25 cellular contexts compared by ENCODE assay signal in the genomic region with DNA sequence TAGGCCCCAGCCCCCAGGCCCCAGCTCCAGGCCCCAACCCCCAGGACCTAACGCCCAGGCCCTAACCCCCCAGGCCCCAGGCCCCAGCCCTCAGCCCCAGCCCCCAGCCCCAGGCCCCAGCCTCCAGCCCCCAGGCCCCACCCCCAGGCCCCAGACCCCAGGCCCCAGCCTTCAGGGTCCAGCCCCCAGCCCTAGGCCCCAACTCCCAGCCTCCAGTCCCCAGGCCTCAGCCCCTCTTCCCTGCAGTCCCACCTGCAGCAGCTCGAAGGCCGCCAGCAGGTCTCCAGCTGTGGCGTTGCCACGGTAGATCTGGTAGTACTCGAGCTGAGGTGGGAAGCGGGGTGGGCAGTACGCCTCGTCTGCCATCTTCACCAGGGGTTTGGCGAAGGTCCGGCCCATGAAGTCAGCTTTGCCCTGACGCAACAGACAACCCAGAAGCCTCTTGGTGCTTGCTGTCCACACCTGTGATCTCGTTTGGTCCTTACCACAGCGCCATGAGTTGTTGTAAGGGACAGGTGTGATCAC.
"Had no signal": no experiment of that assay in that cellular context is flagged by ENCODE, and none has a peak within 500 bp of the region (broad histone marks: within the 10 kb centered on the region; RNA-seq: fewer than 3 reads in every experiment).

No MANE protein-coding gene starts in this region.

- H3K4me1 ChIP-seq: pancreas, prostate gland, right lobe of liver, uterus had no signal

- H3K36me3 Mint-ChIP-seq: mesothelial cell of epicardium; natural killer cell; neural progenitor cell; stimulated activated effector memory CD8-positive, alpha-beta T cell treated with anti-CD3 and anti-CD28 coated beads, Interleukin-12 subunit alpha, Interleukin-12 subunit beta, amount 100 ng/mL, for 72 hours; type B pancreatic cell had no signal

- H3K27ac ChIP-seq: heart right ventricle, hepatocyte, neural progenitor cell, pancreas, prostate gland, right lobe of liver, skin epidermis, tibial nerve, uterus had no signal

- H3K36me3 ChIP-seq: heart right ventricle, neural progenitor cell, pancreas, prostate gland, right lobe of liver, tibial nerve, uterus had no signal

- DNase-seq: heart right ventricle; islet precursor cell; kidney glomerular epithelial cell; left cardiac atrium; mesendoderm; naive B cell; natural killer cell; nephron progenitor cell; retina; stimulated activated CD4-positive, alpha-beta T cell treated with anti-CD3 and anti-CD28 coated beads, Interleukin-4, amount 100 ng/mL, for 24 hours; stimulated activated naive CD4-positive, alpha-beta T cell treated with Interleukin-2 at 50 U/mL for 16 hours; stimulated activated naive CD8-positive, alpha-beta T cell treated with anti-CD3 and anti-CD28 coated beads, Interleukin-15, amount 100 ng/mL, for 72 hours; uterus had no signal

- H3K9ac ChIP-seq: neural progenitor cell had no signal

- FAIRE-seq: pancreas had no signal

- H3K4me3 Mint-ChIP-seq: mesothelial cell of epicardium; naive B cell; natural killer cell; nephron progenitor cell; neural progenitor cell; stimulated activated effector memory CD8-positive, alpha-beta T cell treated with anti-CD3 and anti-CD28 coated beads, Interleukin-12 subunit alpha, Interleukin-12 subunit beta, amount 100 ng/mL, for 72 hours; stimulated activated naive CD8-positive, alpha-beta T cell treated with anti-CD3 and anti-CD28 coated beads, Interleukin-15, amount 100 ng/mL, for 72 hours; type B pancreatic cell had no signal

- H3K9me3 Mint-ChIP-seq: stimulated activated effector memory CD8-positive, alpha-beta T cell treated with anti-CD3 and anti-CD28 coated beads, Interleukin-12 subunit alpha, Interleukin-12 subunit beta, amount 100 ng/mL, for 72 hours had no signal

- H3K27ac Mint-ChIP-seq: mesothelial cell of epicardium; naive B cell; natural killer cell; nephron progenitor cell; neural progenitor cell; stimulated activated effector memory CD8-positive, alpha-beta T cell treated with anti-CD3 and anti-CD28 coated beads, Interleukin-12 subunit alpha, Interleukin-12 subunit beta, amount 100 ng/mL, for 72 hours; stimulated activated naive CD8-positive, alpha-beta T cell treated with anti-CD3 and anti-CD28 coated beads, Interleukin-15, amount 100 ng/mL, for 72 hours; type B pancreatic cell had no signal

- H3K27me3 Mint-ChIP-seq: type B pancreatic cell had no signal

- H3K9me3 ChIP-seq: pancreas, prostate gland, right lobe of liver, uterus had no signal

- ATAC-seq: heart right ventricle; left cardiac atrium; left lobe of liver; natural killer cell; pancreas; stimulated activated effector memory CD8-positive, alpha-beta T cell treated with anti-CD3 and anti-CD28 coated beads, Interleukin-12 subunit alpha, Interleukin-12 subunit beta, amount 100 ng/mL, for 72 hours; stimulated activated naive CD8-positive, alpha-beta T cell treated with anti-CD3 and anti-CD28 coated beads, Interleukin-15, amount 100 ng/mL, for 72 hours had no signal

- H3K4me2 ChIP-seq: hepatocyte, neural progenitor cell had no signal

- H3K27me3 ChIP-seq: heart right ventricle, hepatocyte, neural progenitor cell, pancreas, right lobe of liver, tibial nerve, uterus had no signal

- H3K4me3 ChIP-seq: heart right ventricle, hepatocyte, lung, neural progenitor cell, pancreas, prostate gland, right lobe of liver, skin epidermis, tibial nerve, uterus had no signal

- H2AFZ ChIP-seq: hepatocyte, neural progenitor cell had no signal
